ENCODE assay signal across 9 cellular contexts in genomic region chr15:74438696-74439316, GRCh38. TPM values are rescaled to one million over a fixed set of nuclear protein-coding genes. Genes with fewer than 3 reads are reported as not detected.
DNase-seq lines count a peak whose midpoint lies in the region; ATAC-seq, FAIRE-seq and TF ChIP-seq lines count a peak whose summit lies in the region.
"Had no signal": no experiment of that assay in that cellular context is flagged by ENCODE, and none has a peak within 500 bp of the region (broad histone marks: within the 10 kb centered on the region; RNA-seq: fewer than 3 reads in every experiment).

No MANE protein-coding gene starts in this region.

- H3K9me3 ChIP-seq in OCI-LY1 (ENCODE audit: low read length) = no peaks in the 10 kb centered on the region

- peaks cover 41% of the 10 kb centered on the region for H3K4me1 Mint-ChIP-seq in endothelial cell (ENCODE audit: unreplicated experiment)

- no peaks in the 10 kb centered on the region for H3K36me3 ChIP-seq in OCI-LY1 (ENCODE audit: insufficient read depth, low read length)

- H3K79me2 ChIP-seq in OCI-LY1 (ENCODE audit: insufficient read depth, low read length) = no peaks in the 10 kb centered on the region

- H3K4me2 ChIP-seq in OCI-LY1 (ENCODE audit: low read length) = no peak overlapping the region

- FAIRE-seq in HTR-8/SVneo (lab: Jason Lieb, UNC) = no peak

- H3K27ac Mint-ChIP-seq in endothelial cell (ENCODE audit: unreplicated experiment) = no peak overlapping the region

- H3K27me3 ChIP-seq in OCI-LY1 (ENCODE audit: insufficient read depth, low read length) = no peaks in the 10 kb centered on the region

- ATAC-seq in GM19467 (IDR thresholded peaks at IDR 0.05; ENCODE audit: unreplicated experiment) = no peak

- no peaks in the 10 kb centered on the region for H3F3A ChIP-seq in OCI-LY1 (ENCODE audit: insufficient read depth, low read length)

- H2AFZ ChIP-seq in OCI-LY1 (ENCODE audit: low read length) = no peak overlapping the region

- no peaks in the 10 kb centered on the region for H3K9me2 ChIP-seq in OCI-LY1 (ENCODE audit: low read depth, low read length)

- TF ChIP-seq CTCF in OCI-LY1 (IDR thresholded peaks at IDR 0.05; ENCODE audit: low read length) (peak; percentile 96), endothelial cell (IDR thresholded peaks at IDR 0.05; ENCODE audit: unreplicated experiment) (peak; percentile 81)

- H3K4me1 ChIP-seq in OCI-LY1 (ENCODE audit: insufficient read depth, low read length, severe bottlenecking) = no peaks in the 10 kb centered on the region

- no peaks in the 10 kb centered on the region for H3K9me3 Mint-ChIP-seq in endothelial cell (ENCODE audit: unreplicated experiment)

- no peak overlapping the region for H3K4me3 ChIP-seq in OCI-LY1 (ENCODE audit: low read depth, low read length, poor library complexity, severe bottlenecking)

- H3K27me3 Mint-ChIP-seq in endothelial cell (ENCODE audit: unreplicated experiment) = peaks cover 9% of the 10 kb centered on the region

- no peak overlapping the region for H3K27ac ChIP-seq in OCI-LY1 (ENCODE audit: low read depth, low read length, poor library complexity, severe bottlenecking)
- H3K27ac ChIP-seq: epithelial cell of prostate had no signal

- no peak overlapping the region for H3K4me3 Mint-ChIP-seq in endothelial cell (ENCODE audit: unreplicated experiment)

- no peaks in the 10 kb centered on the region for H4K20me1 ChIP-seq in OCI-LY1 (ENCODE audit: insufficient read depth, low read length)

- DNase-seq in ELR (ENCODE audit: low read depth) = peak; percentile 78
- DNase-seq in HTR-8/SVneo (ENCODE audit: insufficient read length, low spot score) = peak; percentile 75
- DNase-seq in activated CD8-positive, alpha-beta memory T cell treated with anti-CD3 and anti-CD28 coated beads, Interleukin-2, amount 50 U/mL, for 4 hours = peak; percentile 84
- peak; percentile 78 for DNase-seq in endothelial cell (ENCODE audit: low spot score)
- DNase-seq in mucosa of gallbladder (ENCODE audit: low spot score) = peak; percentile 68
- DNase-seq in stimulated activated CD8-positive, alpha-beta memory T cell treated with anti-CD3 and anti-CD28 coated beads, Interleukin-7, amount 100 ng/mL, for 4 hours (ENCODE audit: low read depth in 2 of 2) = peak; percentile 70 to 73

- H3K9ac ChIP-seq in OCI-LY1 (ENCODE audit: low read length) = no peak overlapping the region

- peaks cover 6% of the 10 kb centered on the region for H3K36me3 Mint-ChIP-seq in endothelial cell (ENCODE audit: low read depth, unreplicated experiment)

RNA-seq across cellular contexts. Expression of gene SEMA7A, which starts 5.0 kb away (rescaled TPM):
- 41.4 TPM for total RNA-seq in endothelial cell (ENCODE audit: unreplicated experiment)
- total RNA-seq in mucosa of gallbladder = 3.2 TPM

RNA-seq across cellular contexts. Expression of gene UBL7, which starts 22.2 kb away (rescaled TPM):
- 79.9 TPM for total RNA-seq in endothelial cell (ENCODE audit: unreplicated experiment)
- total RNA-seq in mucosa of gallbladder = 43.1 TPM

Comparison
In these comparisons a context has a peak if more than half of its experiments do, and no peak if none do; other contexts are left out.
1. RNA of gene SEMA7A, which starts 5.0 kb away (total RNA-seq): 41.4 TPM in endothelial cell (single experiment); 3.2 TPM in mucosa of gallbladder (single experiment); every median in the first group is over 10 times any median in the second.
2. Peak in every context shown above with its lines, with median percentiles within 50 percentile points of each other: DNase-seq.